Comparison of ENCODE assay signal across 1 cellular context in the genomic region with DNA sequence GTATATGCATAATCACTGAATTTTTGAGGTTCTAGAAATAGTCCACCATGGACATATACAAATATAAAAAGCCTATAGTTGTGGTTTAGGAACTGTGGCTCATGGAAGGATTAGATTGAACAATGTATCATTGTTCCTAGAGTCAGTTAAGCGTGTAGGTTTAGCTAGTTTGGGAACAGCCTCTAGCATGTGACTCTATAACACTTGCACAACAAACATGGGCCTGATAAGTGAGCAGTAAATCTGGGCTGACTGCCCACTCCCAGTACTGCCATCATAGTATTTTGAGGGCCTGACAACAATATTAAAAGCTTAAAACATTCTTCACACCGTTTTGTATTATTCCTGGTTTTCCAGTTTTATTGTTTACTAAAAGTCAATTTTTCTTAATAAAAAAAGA.
TF ChIP-seq lines count a peak whose summit lies in the region.

No MANE protein-coding gene starts in this region.

TF ChIP-seq in HEK293, 187 proteins besides CTCF, POLR2A, EP300 and RAD21 (continued from another document):
- TF ChIP-seq, protein P1, sequence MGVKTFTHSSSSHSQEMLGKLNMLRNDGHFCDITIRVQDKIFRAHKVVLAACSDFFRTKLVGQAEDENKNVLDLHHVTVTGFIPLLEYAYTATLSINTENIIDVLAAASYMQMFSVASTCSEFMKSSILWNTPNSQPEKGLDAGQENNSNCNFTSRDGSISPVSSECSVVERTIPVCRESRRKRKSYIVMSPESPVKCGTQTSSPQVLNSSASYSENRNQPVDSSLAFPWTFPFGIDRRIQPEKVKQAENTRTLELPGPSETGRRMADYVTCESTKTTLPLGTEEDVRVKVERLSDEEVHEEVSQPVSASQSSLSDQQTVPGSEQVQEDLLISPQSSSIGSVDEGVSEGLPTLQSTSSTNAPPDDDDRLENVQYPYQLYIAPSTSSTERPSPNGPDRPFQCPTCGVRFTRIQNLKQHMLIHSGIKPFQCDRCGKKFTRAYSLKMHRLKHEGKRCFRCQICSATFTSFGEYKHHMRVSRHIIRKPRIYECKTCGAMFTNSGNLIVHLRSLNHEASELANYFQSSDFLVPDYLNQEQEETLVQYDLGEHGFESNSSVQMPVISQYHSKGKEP (tag by site-specific recombination; IDR thresholded peaks at IDR 0.05), result no peak
- no peak for TF ChIP-seq ZNF223 (tag by site-specific recombination; IDR thresholded peaks at IDR 0.05)
- TF ChIP-seq, protein P2, sequence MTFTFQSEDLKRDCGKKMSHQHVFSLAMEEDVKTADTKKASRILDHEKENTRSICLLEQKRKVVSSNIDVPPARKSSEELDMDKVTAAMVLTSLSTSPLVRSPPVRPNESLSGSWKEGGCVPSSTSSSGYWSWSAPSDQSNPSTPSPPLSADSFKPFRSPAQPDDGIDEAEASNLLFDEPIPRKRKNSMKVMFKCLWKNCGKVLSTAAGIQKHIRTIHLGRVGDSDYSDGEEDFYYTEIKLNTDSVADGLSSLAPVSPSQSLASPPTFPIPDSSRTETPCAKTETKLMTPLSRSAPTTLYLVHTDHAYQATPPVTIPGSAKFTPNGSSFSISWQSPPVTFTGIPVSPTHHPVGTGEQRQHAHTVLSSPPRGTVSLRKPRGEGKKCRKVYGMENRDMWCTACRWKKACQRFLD (tag by site-specific recombination; IDR thresholded peaks at IDR 0.05), result no peak
- TF ChIP-seq ZBTB7A (tag by site-specific recombination; IDR thresholded peaks at IDR 0.05; ENCODE audit: low read depth), result no peak
- TF ChIP-seq GFI1B (tag by site-specific recombination; IDR thresholded peaks at IDR 0.05), result 0 out of 2 replicates have a peak, but pooled peaks have one; percentile 14
- TF ChIP-seq, protein P3, sequence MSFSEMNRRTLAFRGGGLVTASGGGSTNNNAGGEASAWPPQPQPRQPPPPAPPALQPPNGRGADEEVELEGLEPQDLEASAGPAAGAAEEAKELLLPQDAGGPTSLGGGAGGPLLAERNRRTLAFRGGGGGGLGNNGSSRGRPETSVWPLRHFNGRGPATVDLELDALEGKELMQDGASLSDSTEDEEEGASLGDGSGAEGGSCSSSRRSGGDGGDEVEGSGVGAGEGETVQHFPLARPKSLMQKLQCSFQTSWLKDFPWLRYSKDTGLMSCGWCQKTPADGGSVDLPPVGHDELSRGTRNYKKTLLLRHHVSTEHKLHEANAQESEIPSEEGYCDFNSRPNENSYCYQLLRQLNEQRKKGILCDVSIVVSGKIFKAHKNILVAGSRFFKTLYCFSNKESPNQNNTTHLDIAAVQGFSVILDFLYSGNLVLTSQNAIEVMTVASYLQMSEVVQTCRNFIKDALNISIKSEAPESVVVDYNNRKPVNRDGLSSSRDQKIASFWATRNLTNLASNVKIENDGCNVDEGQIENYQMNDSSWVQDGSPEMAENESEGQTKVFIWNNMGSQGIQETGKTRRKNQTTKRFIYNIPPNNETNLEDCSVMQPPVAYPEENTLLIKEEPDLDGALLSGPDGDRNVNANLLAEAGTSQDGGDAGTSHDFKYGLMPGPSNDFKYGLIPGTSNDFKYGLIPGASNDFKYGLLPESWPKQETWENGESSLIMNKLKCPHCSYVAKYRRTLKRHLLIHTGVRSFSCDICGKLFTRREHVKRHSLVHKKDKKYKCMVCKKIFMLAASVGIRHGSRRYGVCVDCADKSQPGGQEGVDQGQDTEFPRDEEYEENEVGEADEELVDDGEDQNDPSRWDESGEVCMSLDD (tag by site-specific recombination; IDR thresholded peaks at IDR 0.05), result no peak
- TF ChIP-seq ZNF776 (tag by site-specific recombination; IDR thresholded peaks at IDR 0.05; ENCODE audit: borderline replicate concordance), result no peak
- no peak for TF ChIP-seq GLI2 (tag by site-specific recombination; IDR thresholded peaks at IDR 0.05; ENCODE audit: borderline replicate concordance, low read depth)
- peak; percentile 88 for TF ChIP-seq FEZF1 (tag by site-specific recombination; IDR thresholded peaks at IDR 0.05)
- no peak for TF ChIP-seq ZNF155 (tag by site-specific recombination; IDR thresholded peaks at IDR 0.05)
- TF ChIP-seq, protein P4, sequence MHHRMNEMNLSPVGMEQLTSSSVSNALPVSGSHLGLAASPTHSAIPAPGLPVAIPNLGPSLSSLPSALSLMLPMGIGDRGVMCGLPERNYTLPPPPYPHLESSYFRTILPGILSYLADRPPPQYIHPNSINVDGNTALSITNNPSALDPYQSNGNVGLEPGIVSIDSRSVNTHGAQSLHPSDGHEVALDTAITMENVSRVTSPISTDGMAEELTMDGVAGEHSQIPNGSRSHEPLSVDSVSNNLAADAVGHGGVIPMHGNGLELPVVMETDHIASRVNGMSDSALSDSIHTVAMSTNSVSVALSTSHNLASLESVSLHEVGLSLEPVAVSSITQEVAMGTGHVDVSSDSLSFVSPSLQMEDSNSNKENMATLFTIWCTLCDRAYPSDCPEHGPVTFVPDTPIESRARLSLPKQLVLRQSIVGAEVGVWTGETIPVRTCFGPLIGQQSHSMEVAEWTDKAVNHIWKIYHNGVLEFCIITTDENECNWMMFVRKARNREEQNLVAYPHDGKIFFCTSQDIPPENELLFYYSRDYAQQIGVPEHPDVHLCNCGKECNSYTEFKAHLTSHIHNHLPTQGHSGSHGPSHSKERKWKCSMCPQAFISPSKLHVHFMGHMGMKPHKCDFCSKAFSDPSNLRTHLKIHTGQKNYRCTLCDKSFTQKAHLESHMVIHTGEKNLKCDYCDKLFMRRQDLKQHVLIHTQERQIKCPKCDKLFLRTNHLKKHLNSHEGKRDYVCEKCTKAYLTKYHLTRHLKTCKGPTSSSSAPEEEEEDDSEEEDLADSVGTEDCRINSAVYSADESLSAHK (tag by site-specific recombination; IDR thresholded peaks at IDR 0.05), result no peak
- TF ChIP-seq, protein P5, sequence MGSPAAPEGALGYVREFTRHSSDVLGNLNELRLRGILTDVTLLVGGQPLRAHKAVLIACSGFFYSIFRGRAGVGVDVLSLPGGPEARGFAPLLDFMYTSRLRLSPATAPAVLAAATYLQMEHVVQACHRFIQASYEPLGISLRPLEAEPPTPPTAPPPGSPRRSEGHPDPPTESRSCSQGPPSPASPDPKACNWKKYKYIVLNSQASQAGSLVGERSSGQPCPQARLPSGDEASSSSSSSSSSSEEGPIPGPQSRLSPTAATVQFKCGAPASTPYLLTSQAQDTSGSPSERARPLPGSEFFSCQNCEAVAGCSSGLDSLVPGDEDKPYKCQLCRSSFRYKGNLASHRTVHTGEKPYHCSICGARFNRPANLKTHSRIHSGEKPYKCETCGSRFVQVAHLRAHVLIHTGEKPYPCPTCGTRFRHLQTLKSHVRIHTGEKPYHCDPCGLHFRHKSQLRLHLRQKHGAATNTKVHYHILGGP (tag by site-specific recombination; IDR thresholded peaks at IDR 0.05), result no peak
- TF ChIP-seq, protein P6, sequence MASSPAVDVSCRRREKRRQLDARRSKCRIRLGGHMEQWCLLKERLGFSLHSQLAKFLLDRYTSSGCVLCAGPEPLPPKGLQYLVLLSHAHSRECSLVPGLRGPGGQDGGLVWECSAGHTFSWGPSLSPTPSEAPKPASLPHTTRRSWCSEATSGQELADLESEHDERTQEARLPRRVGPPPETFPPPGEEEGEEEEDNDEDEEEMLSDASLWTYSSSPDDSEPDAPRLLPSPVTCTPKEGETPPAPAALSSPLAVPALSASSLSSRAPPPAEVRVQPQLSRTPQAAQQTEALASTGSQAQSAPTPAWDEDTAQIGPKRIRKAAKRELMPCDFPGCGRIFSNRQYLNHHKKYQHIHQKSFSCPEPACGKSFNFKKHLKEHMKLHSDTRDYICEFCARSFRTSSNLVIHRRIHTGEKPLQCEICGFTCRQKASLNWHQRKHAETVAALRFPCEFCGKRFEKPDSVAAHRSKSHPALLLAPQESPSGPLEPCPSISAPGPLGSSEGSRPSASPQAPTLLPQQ (tag by site-specific recombination; IDR thresholded peaks at IDR 0.05), result no peak
- TF ChIP-seq, protein P7, sequence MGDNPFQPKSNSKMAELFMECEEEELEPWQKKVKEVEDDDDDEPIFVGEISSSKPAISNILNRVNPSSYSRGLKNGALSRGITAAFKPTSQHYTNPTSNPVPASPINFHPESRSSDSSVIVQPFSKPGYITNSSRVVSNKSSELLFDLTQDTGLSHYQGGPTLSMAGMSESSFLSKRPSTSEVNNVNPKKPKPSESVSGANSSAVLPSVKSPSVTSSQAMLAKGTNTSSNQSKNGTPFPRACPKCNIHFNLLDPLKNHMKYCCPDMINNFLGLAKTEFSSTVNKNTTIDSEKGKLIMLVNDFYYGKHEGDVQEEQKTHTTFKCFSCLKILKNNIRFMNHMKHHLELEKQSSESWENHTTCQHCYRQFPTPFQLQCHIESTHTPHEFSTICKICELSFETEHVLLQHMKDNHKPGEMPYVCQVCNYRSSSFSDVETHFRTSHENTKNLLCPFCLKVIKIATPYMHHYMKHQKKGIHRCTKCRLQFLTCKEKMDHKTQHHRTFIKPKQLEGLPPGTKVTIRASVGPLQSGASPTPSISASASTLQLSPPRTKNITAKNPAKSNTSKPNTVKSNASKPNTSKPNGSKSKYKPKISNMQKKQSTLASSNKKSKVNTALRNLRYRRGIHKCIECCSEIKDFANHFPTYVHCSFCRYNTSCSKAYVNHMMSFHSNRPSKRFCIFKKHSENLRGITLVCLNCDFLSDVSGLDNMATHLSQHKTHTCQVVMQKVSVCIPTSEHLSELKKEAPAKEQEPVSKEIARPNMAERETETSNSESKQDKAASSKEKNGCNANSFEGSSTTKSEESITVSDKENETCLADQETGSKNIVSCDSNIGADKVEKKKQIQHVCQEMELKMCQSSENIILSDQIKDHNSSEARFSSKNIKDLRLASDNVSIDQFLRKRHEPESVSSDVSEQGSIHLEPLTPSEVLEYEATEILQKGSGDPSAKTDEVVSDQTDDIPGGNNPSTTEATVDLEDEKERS (tag by site-specific recombination; IDR thresholded peaks at IDR 0.05), result no peak
- no peak for TF ChIP-seq ZNF146 (tag by site-specific recombination; IDR thresholded peaks at IDR 0.05)
- TF ChIP-seq ZNF16 (tag by site-specific recombination; IDR thresholded peaks at IDR 0.05; ENCODE audit: low read depth), result no peak
TF ChIP-seq in HEK293: peak in this region for 4.
